In genomic region chr18:55338955-55339662, GRCh38 we compare ENCODE assay signal across 10 cellular contexts.
DNase-seq lines count a peak whose midpoint lies in the region; ATAC-seq and TF ChIP-seq lines count a peak whose summit lies in the region.
"Had no signal": no experiment of that assay in that cellular context is flagged by ENCODE, and none has a peak within 500 bp of the region (broad histone marks: within the 10 kb centered on the region; RNA-seq: fewer than 3 reads in every experiment).

No MANE protein-coding gene starts in this region.

- H3K9me2 ChIP-seq in hepatocyte (replicated peaks; ENCODE audit: insufficient read depth), result no peaks in the 10 kb centered on the region

- H3K4me3 ChIP-seq in hepatocyte, result no peak overlapping the region

- no peak for ATAC-seq in GM19397 (IDR thresholded peaks at IDR 0.05; ENCODE audit: unreplicated experiment)
- ATAC-seq in stimulated activated naive CD8-positive, alpha-beta T cell treated with anti-CD3 and anti-CD28 coated beads, Interleukin-15, amount 100 ng/mL, for 72 hours, result no peak

- peaks cover 6% of the 10 kb centered on the region for H3K4me1 ChIP-seq in hepatocyte (ENCODE audit: insufficient read depth)

- no peak overlapping the region for H3K4me2 ChIP-seq in hepatocyte

- H3K27ac Mint-ChIP-seq in IgD-negative memory B cell, result peak overlapping the region in 2 of 3 donors; percentile 46 to 67
- peak overlapping the region; percentile 71 for H3K27ac Mint-ChIP-seq in nephron progenitor cell
- no peak overlapping the region for H3K27ac Mint-ChIP-seq in stimulated activated naive CD8-positive, alpha-beta T cell treated with anti-CD3 and anti-CD28 coated beads, Interleukin-15, amount 100 ng/mL, for 72 hours

- H3K27me3 Mint-ChIP-seq in IgD-negative memory B cell (no peaks in the 10 kb centered on the region), nephron progenitor cell (ENCODE audit: low read depth, poor library complexity) (no peaks in the 10 kb centered on the region)
- H3K27me3 Mint-ChIP-seq in stimulated activated naive CD8-positive, alpha-beta T cell treated with anti-CD3 and anti-CD28 coated beads, Interleukin-15, amount 100 ng/mL, for 72 hours, result peaks cover 11% of the 10 kb centered on the region

- H3K9me3 Mint-ChIP-seq in IgD-negative memory B cell (no peaks in the 10 kb centered on the region), nephron progenitor cell (no peaks in the 10 kb centered on the region)
- H3K9me3 Mint-ChIP-seq in stimulated activated naive CD8-positive, alpha-beta T cell treated with anti-CD3 and anti-CD28 coated beads, Interleukin-15, amount 100 ng/mL, for 72 hours, result no peaks in the 10 kb centered on the region

- H3K27ac ChIP-seq in cingulate gyrus (ENCODE audit: low read depth, low read length) (peak overlapping the region; percentile 94), hepatocyte (no peak overlapping the region)

- peak overlapping the region in 3 of 4 donors; percentile 9 to 16 (median 15) for H3K4me3 Mint-ChIP-seq in IgD-negative memory B cell
- no peak overlapping the region for H3K4me3 Mint-ChIP-seq in nephron progenitor cell
- no peak overlapping the region for H3K4me3 Mint-ChIP-seq in stimulated activated naive CD8-positive, alpha-beta T cell treated with anti-CD3 and anti-CD28 coated beads, Interleukin-15, amount 100 ng/mL, for 72 hours

- H3K9me3 ChIP-seq in hepatocyte (ENCODE audit: low read depth), result no peaks in the 10 kb centered on the region

- peaks cover 1% of the 10 kb centered on the region for H3K36me3 Mint-ChIP-seq in IgD-negative memory B cell
- H3K36me3 Mint-ChIP-seq in nephron progenitor cell (ENCODE audit: low read depth), result peaks cover 5% of the 10 kb centered on the region

- DNase-seq in AG09319 (ENCODE audit: extremely low read depth, low read depth), result no peak
- no peak for DNase-seq in nephron progenitor cell
- DNase-seq in stimulated activated naive CD8-positive, alpha-beta T cell treated with anti-CD3 and anti-CD28 coated beads, Interleukin-15, amount 100 ng/mL, for 72 hours, result no peak
- DNase-seq in HT-29 (ENCODE audit: low spot score), result no peak
- no peak for DNase-seq in hepatocyte (ENCODE audit: low spot score)
- DNase-seq: DND-41; stimulated activated CD4-positive, alpha-beta T cell treated with anti-CD3 and anti-CD28 coated beads, Interleukin-4, amount 100 ng/mL, for 24 hours had no signal

- peaks cover 3% of the 10 kb centered on the region for H3K79me2 ChIP-seq in hepatocyte

- no peaks in the 10 kb centered on the region for H3K27me3 ChIP-seq in hepatocyte

- H2AFZ ChIP-seq in hepatocyte, result no peak overlapping the region

- no peaks in the 10 kb centered on the region for H4K20me1 ChIP-seq in hepatocyte (ENCODE audit: insufficient read depth, poor library complexity, severe bottlenecking)

- WGBS in hepatocyte (ENCODE audit: low lambda C conversion rate, missing lambda C conversion rate), result 71% methylated on average over 8 of the region's 8 CpGs

- H3K4me1 Mint-ChIP-seq in IgD-negative memory B cell (peaks cover 18 to 24% (median 24%) of the 10 kb centered on the region in 3 donors), nephron progenitor cell (peaks cover 31% of the 10 kb centered on the region)
- no peaks in the 10 kb centered on the region for H3K4me1 Mint-ChIP-seq in stimulated activated naive CD8-positive, alpha-beta T cell treated with anti-CD3 and anti-CD28 coated beads, Interleukin-15, amount 100 ng/mL, for 72 hours

- TF ChIP-seq CTCF in AG09319 (IDR thresholded peaks at IDR 0.05; ENCODE audit: low read depth, low read length) (peak; percentile 12), nephron progenitor cell (IDR thresholded peaks at IDR 0.05) (no peak), hepatocyte (IDR thresholded peaks at IDR 0.05; ENCODE audit: poor library complexity) (no peak)

- no peaks in the 10 kb centered on the region for H3K36me3 ChIP-seq in hepatocyte (replicated peaks; ENCODE audit: insufficient read depth, low read depth)

Comparison
In these comparisons a context has a peak if more than half of its experiments do, and no peak if none do; other contexts are left out.
1. H3K27ac Mint-ChIP-seq: peak in IgD-negative memory B cell (2 of 3) and nephron progenitor cell (single experiment); none in stimulated activated naive CD8-positive, alpha-beta T cell treated with anti-CD3 and anti-CD28 coated beads, Interleukin-15, amount 100 ng/mL, for 72 hours (0 of 2).
2. H3K4me3 Mint-ChIP-seq: peak in IgD-negative memory B cell (3 of 4); none in nephron progenitor cell (single experiment) and stimulated activated naive CD8-positive, alpha-beta T cell treated with anti-CD3 and anti-CD28 coated beads, Interleukin-15, amount 100 ng/mL, for 72 hours (0 of 2).